In the genomic region with DNA sequence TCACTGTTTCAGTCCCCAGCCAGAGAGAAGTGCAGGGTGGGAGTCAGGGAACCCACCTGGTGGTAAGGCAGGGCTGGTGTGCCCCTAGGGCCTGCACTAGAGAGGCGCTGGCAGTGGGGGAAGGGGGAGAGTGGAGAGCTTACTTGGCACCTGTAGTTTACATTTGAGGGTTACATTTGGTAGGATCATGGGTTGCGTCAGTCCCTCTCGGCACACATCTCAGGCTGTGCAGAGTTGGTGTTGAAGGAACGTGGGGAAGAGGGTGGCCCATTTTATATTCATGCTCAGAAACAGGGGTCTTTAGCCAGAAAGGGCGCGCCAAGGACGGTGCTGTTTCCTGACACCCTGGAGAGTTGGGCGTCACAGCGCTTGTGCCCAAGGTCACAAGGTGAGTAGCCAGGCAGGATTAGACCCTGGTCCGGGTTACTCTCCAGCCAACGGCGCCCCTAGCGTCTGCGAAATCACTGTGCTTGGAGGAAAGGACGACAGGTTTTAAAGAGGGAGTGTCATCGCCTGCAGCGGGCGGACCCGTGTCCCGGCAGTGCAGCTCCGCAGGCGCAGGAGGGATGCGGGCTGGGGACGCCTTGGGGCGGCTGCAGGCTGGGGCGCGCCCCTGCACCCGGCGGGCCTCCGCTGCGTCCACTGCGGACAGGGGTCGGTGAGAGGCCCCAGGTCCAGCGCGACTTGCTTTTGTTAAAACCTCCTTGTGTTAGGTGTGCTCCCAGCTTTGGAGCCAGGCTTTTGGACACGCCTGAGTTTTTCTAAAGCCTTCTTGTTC, we compare ENCODE assay signal across 13 cellular contexts.
A peak's percentile ranks its signal among the peaks of the same experiment; 100 is the strongest.
DNase-seq lines count a peak whose midpoint lies in the region; ATAC-seq and TF ChIP-seq lines count a peak whose summit lies in the region.
"Had no signal": no experiment of that assay in that cellular context is flagged by ENCODE, and none has a peak within 500 bp of the region (broad histone marks: within the 10 kb centered on the region; RNA-seq: fewer than 3 reads in every experiment).

No MANE protein-coding gene starts in this region.

- peaks cover 2% of the 10 kb centered on the region for H3K36me3 Mint-ChIP-seq in neural progenitor cell

- H3K27me3 ChIP-seq in right atrium auricular region (no peaks in the 10 kb centered on the region), neural progenitor cell (peaks cover 49% of the 10 kb centered on the region), aorta (ENCODE audit: control insufficient read depth in 1 of 2, insufficient read depth in 2 of 2, low read length in 1 of 2) (no peaks in the 10 kb centered on the region), PC-3 (ENCODE audit: low read length) (no peaks in the 10 kb centered on the region)

- H3K27ac ChIP-seq in right atrium auricular region (peak overlapping the region; percentile 64 to 90), neural progenitor cell (no peak overlapping the region), aorta (ENCODE audit: low read depth in 1 of 2, low read length in 2 of 2) (peak overlapping the region; percentile 71 to 81), PC-3 (ENCODE audit: low read length) (no peak overlapping the region)
- H3K27ac ChIP-seq: HL-60 had no signal

- peaks cover 45% of the 10 kb centered on the region for H3K4me1 Mint-ChIP-seq in neural progenitor cell

- H3K4me3 ChIP-seq in astrocyte of the cerebellum (ENCODE audit: low read depth, low read length) (no peak overlapping the region), right atrium auricular region (peak overlapping the region in 1 of 2 donors; percentile 5), neural progenitor cell (peak overlapping the region; percentile 43), aorta (ENCODE audit: low read length in 2 of 2) (peak overlapping the region in 1 of 2 donors; percentile 18), PC-3 (ENCODE audit: low read length) (no peak overlapping the region)

- H3F3A ChIP-seq in neural progenitor cell (ENCODE audit: low read depth) (peaks cover 50% of the 10 kb centered on the region), PC-3 (ENCODE audit: low read length, unreplicated experiment) (no peaks in the 10 kb centered on the region)

- 21 to 35% methylated on average over 30 to 36 of the region's 36 CpGs for WGBS in aorta, 2 donors

- in situ Hi-C loops in astrocyte of the cerebellum (cut with HindIII; ENCODE audit: low sequenced_read_pairs) = no loop called here

- peak overlapping the region; percentile 42 for H3K4me3 Mint-ChIP-seq in neural progenitor cell

- H3K36me3 ChIP-seq in right atrium auricular region = peaks cover 15% of the 10 kb centered on the region
- no peaks in the 10 kb centered on the region for H3K36me3 ChIP-seq in neural progenitor cell
- H3K36me3 ChIP-seq in aorta (ENCODE audit: control insufficient read depth in 1 of 2, insufficient read depth in 2 of 2, low read length in 1 of 2) = peaks cover 0 to 1% of the 10 kb centered on the region in 2 donors
- H3K36me3 ChIP-seq in PC-3 (ENCODE audit: low read depth, low read length) = no peaks in the 10 kb centered on the region

- CTCF ChIA-PET in PC-3 (lab: Charles Lee) = no interaction called here

- peak; percentile 33 for ATAC-seq in aorta (ENCODE audit: low FRiP score)
- ATAC-seq in PC-3 = no peak
- ATAC-seq: SK-N-SH treated with all-trans-retinoic acid at 6 μM for 48 hours had no signal

- DNase-seq in astrocyte of the cerebellum (ENCODE audit: low read depth) (no peak), right atrium auricular region (ENCODE audit: low spot score) (no peak), neural progenitor cell (ENCODE audit: low spot score) (peak; percentile 91), aorta (peak in 1 of 2 donors; percentile 80), superior temporal gyrus (ENCODE audit: extremely low spot score) (no peak), PC-3 (no peak), NCI-H1694 (lab: John Stamatoyannopoulos, UW) (no peak)
- DNase-seq: activated CD4-positive, alpha-beta T cell treated with anti-CD3 and anti-CD28 coated beads, Interleukin-2, amount 50 U/mL, for 48 hours; GDM1; NCI-H1930; stimulated activated naive CD4-positive, alpha-beta T cell treated with Interleukin-2 at 50 U/mL for 16 hours had no signal

- no peaks in the 10 kb centered on the region for H3K9me3 Mint-ChIP-seq in neural progenitor cell

- H4K20me1 ChIP-seq in neural progenitor cell (ENCODE audit: low read depth) = peaks cover 49% of the 10 kb centered on the region
- 0 out of 2 replicates have a peak, but pooled peaks cover 3% of the 10 kb centered on the region for H4K20me1 ChIP-seq in PC-3 (ENCODE audit: low read length)

- H3K9ac ChIP-seq in neural progenitor cell = no peak overlapping the region
- H3K9ac ChIP-seq in PC-3 (ENCODE audit: low read length) = no peak overlapping the region

- H3K79me2 ChIP-seq in neural progenitor cell (ENCODE audit: low read depth) (no peaks in the 10 kb centered on the region), PC-3 (ENCODE audit: low read length) (peaks cover 10% of the 10 kb centered on the region)

- peak overlapping the region; percentile 86 for H3K4me2 ChIP-seq in neural progenitor cell
- H3K4me2 ChIP-seq in PC-3 (ENCODE audit: low read length) = no peak overlapping the region

- POLR2A ChIA-PET in PC-3 (lab: Charles Lee; ENCODE audit: unreplicated experiment) = no interaction called here

- no peak overlapping the region for H2AFZ ChIP-seq in neural progenitor cell (replicated peaks)
- H2AFZ ChIP-seq in PC-3 (ENCODE audit: low read length) = no peak overlapping the region

- H3K4me1 ChIP-seq in right atrium auricular region = peaks cover 0 to 76% of the 10 kb centered on the region in 2 donors
- H3K4me1 ChIP-seq in neural progenitor cell = peaks cover 16% of the 10 kb centered on the region
- peaks cover 0 to 3% of the 10 kb centered on the region in 2 donors for H3K4me1 ChIP-seq in aorta (ENCODE audit: control insufficient read depth in 1 of 2, insufficient read depth in 2 of 2, low read length in 2 of 2)
- peaks cover 12% of the 10 kb centered on the region for H3K4me1 ChIP-seq in PC-3 (ENCODE audit: insufficient read depth, low read length)

- no peaks in the 10 kb centered on the region for H3K9me3 ChIP-seq in right atrium auricular region
- no peaks in the 10 kb centered on the region for H3K9me3 ChIP-seq in neural progenitor cell (ENCODE audit: low read depth)
- no peaks in the 10 kb centered on the region for H3K9me3 ChIP-seq in aorta (ENCODE audit: control insufficient read depth, low read length)
- no peaks in the 10 kb centered on the region for H3K9me3 ChIP-seq in PC-3 (ENCODE audit: low read length)

- H3K9me2 ChIP-seq in PC-3 (replicated peaks; ENCODE audit: low read length) = no peaks in the 10 kb centered on the region

- intact Hi-C loops in aorta (cut with DNase I) (loop anchor here (5.0 kb wide), 3 partner anchors 33 to 38 kb away; no protein-coding TSS in a partner anchor), PC-3 (cut with micrococcal nuclease) (loop anchor here (5.0 kb wide), 1 partner anchor 38 kb away; no protein-coding TSS in a partner anchor)

- H3K27me3 Mint-ChIP-seq in neural progenitor cell (ENCODE audit: insufficient read depth, low read depth) = peaks cover 22% of the 10 kb centered on the region

- no peak overlapping the region for H3K27ac Mint-ChIP-seq in neural progenitor cell

- BruUV-seq in PC-3 (replicated peaks; lab: Mats Ljungman, UMichigan) = no TSS peak

- TF ChIP-seq CTCF in astrocyte of the cerebellum (IDR thresholded peaks at IDR 0.05; ENCODE audit: low read depth, low read length, missing control alignments) = peak; percentile 21
- TF ChIP-seq CTCF in right atrium auricular region (IDR thresholded peaks at IDR 0.05) = peak in 1 of 2 donors; percentile 57
- peak; percentile 81 for TF ChIP-seq CTCF in neural progenitor cell (IDR thresholded peaks at IDR 0.05)
- no peak for TF ChIP-seq CTCF in PC-3 (conservative IDR thresholded peaks at IDR 0.05; ENCODE audit: low read depth, low read length)

Comparison
In these comparisons a context has a peak if more than half of its experiments do, and no peak if none do; other contexts are left out.
1. H3K27ac ChIP-seq: peak in right atrium auricular region (2 of 2) and aorta (2 of 2); none in neural progenitor cell (single experiment) and PC-3 (single experiment).